Comparison of ENCODE assay signal across 8 cellular contexts in genomic region chr12:50112456-50113218, GRCh38. TPM values are rescaled to one million over a fixed set of nuclear protein-coding genes. Genes with fewer than 3 reads are reported as not detected.
DNase-seq lines count a peak whose midpoint lies in the region; ATAC-seq and TF ChIP-seq lines count a peak whose summit lies in the region.

No MANE protein-coding gene starts in this region.

- H3K9me2 ChIP-seq in GM23248 (ENCODE audit: insufficient read depth), result no peaks in the 10 kb centered on the region
- H3K9me2 ChIP-seq in PC-3 (replicated peaks; ENCODE audit: low read length), result no peaks in the 10 kb centered on the region

- no peak for TF ChIP-seq CTCF in PC-3 (conservative IDR thresholded peaks at IDR 0.05; ENCODE audit: low read depth, low read length)
- no peak for TF ChIP-seq CTCF in colonic mucosa (IDR thresholded peaks at IDR 0.05)

- CTCF ChIA-PET in PC-3 (lab: Charles Lee), result interaction anchor here (0.7 to 1.8 kb wide), 8 partner anchors 11 to 63 kb away, joined by 4 to 22 read pairs (median 8); partner anchors contain the start of genes CERS5 and SMARCD1

- peak overlapping the region; percentile 87 for H4K91ac ChIP-seq in mesenchymal stem cell (ENCODE audit: low read length)

- H3K4me2 ChIP-seq in BLaER1 (peak overlapping the region; percentile 86), GM23248 (ENCODE audit: unreplicated experiment) (peak overlapping the region; percentile 92), PC-3 (ENCODE audit: low read length) (peak overlapping the region; percentile 94), mesenchymal stem cell (ENCODE audit: low read length, poor library complexity, severe bottlenecking) (peak overlapping the region; percentile 67)

- no peaks in the 10 kb centered on the region for H3K27me3 ChIP-seq in BLaER1
- H3K27me3 ChIP-seq in GM23248 (replicated peaks; ENCODE audit: insufficient read depth), result no peaks in the 10 kb centered on the region
- H3K27me3 ChIP-seq in PC-3 (ENCODE audit: low read length), result no peaks in the 10 kb centered on the region
- no peaks in the 10 kb centered on the region for H3K27me3 ChIP-seq in colonic mucosa
- H3K27me3 ChIP-seq in mesenchymal stem cell (ENCODE audit: control insufficient read depth in 1 of 2, insufficient read depth in 1 of 2, low read length in 2 of 2), result no peaks in the 10 kb centered on the region

- H2BK120ac ChIP-seq in mesenchymal stem cell (ENCODE audit: low read depth, low read length), result no peak overlapping the region

- in situ Hi-C loops in GM23248 (cut with MboI), result no loop called here

- H3K79me2 ChIP-seq in GM23248 (ENCODE audit: insufficient read depth) (peaks cover 51% of the 10 kb centered on the region), PC-3 (ENCODE audit: low read length) (peaks cover 50% of the 10 kb centered on the region)

- H2AFZ ChIP-seq in GM23248 (peak overlapping the region; percentile 82), PC-3 (ENCODE audit: low read length) (peak overlapping the region; percentile 80), mesenchymal stem cell (ENCODE audit: low read depth, low read length) (peak overlapping the region; percentile 92)

- H3K4ac ChIP-seq in mesenchymal stem cell (ENCODE audit: low read depth in 1 of 2, low read length in 2 of 2), result peak overlapping the region; percentile 55 to 64

- H4K8ac ChIP-seq in mesenchymal stem cell (ENCODE audit: low read length), result peak overlapping the region; percentile 83

- peak overlapping the region; percentile 91 to 93 for H3K18ac ChIP-seq in mesenchymal stem cell (ENCODE audit: low read depth in 1 of 2, low read length in 2 of 2)

- no peak overlapping the region for H2BK15ac ChIP-seq in mesenchymal stem cell (ENCODE audit: low read depth, poor library complexity, severe bottlenecking)

- peak overlapping the region in 1 of 2 experiments; percentile 65 for H2BK12ac ChIP-seq in mesenchymal stem cell (ENCODE audit: low read length in 2 of 2)

- DNase-seq in GM23248 (no peak), PC-3 (peak; percentile 32), colonic mucosa (peak; percentile 59), mesenchymal stem cell (peak; percentile 75), ureter (ENCODE audit: low spot score) (peak; percentile 66), NCI-H524 treated with DMSO at 0.1 percent for 48 hours (lab: John Stamatoyannopoulos, UW) (no peak)

- H4K20me1 ChIP-seq in BLaER1, result peaks cover 49% of the 10 kb centered on the region
- H4K20me1 ChIP-seq in GM23248 (ENCODE audit: insufficient read depth), result no peaks in the 10 kb centered on the region
- H4K20me1 ChIP-seq in PC-3 (ENCODE audit: low read length), result 0 out of 2 replicates have a peak, but pooled peaks cover 5% of the 10 kb centered on the region

- H3K14ac ChIP-seq in mesenchymal stem cell (ENCODE audit: low read length in 2 of 2), result peak overlapping the region in 1 of 2 experiments; percentile 95

- H3K36me3 ChIP-seq in BLaER1 (peaks cover 33% of the 10 kb centered on the region), GM23248 (ENCODE audit: low read depth) (0 out of 2 replicates have a peak, but pooled peaks cover 6% of the 10 kb centered on the region), PC-3 (ENCODE audit: low read depth, low read length) (peaks cover 2% of the 10 kb centered on the region; the same call in 1 of the 2 replicates), colonic mucosa (no peaks in the 10 kb centered on the region), mesenchymal stem cell (ENCODE audit: control insufficient read depth in 1 of 2, insufficient read depth in 2 of 2, low read depth in 1 of 2, low read length in 2 of 2) (peaks cover 14 to 20% of the 10 kb centered on the region in 2 experiments)

- WGBS in GM23248 (ENCODE audit: low coverage in 1 of 2, low lambda C conversion rate in 2 of 2, missing lambda C conversion rate in 2 of 2), 2 experiments, result 16 to 17% methylated on average over 25 to 26 of the region's 26 CpGs
- 28% methylated on average over 21 of the region's 26 CpGs for WGBS in mesenchymal stem cell

- no peak overlapping the region for H2AK5ac ChIP-seq in mesenchymal stem cell (ENCODE audit: low read length, severe bottlenecking)

- no peak overlapping the region for H3K23ac ChIP-seq in mesenchymal stem cell (ENCODE audit: low read length in 2 of 2)

- peaks cover 7% of the 10 kb centered on the region for H3F3A ChIP-seq in GM23248 (ENCODE audit: insufficient read depth)
- no peaks in the 10 kb centered on the region for H3F3A ChIP-seq in PC-3 (ENCODE audit: low read length, unreplicated experiment)

- H3K27ac ChIP-seq in BLaER1, result peak overlapping the region; percentile 89
- H3K27ac ChIP-seq in GM23248, result peak overlapping the region; percentile 96
- peak overlapping the region; percentile 70 for H3K27ac ChIP-seq in PC-3 (ENCODE audit: low read length)
- peak overlapping the region; percentile 89 for H3K27ac ChIP-seq in colonic mucosa
- H3K27ac ChIP-seq in mesenchymal stem cell (ENCODE audit: low read length, poor library complexity, severe bottlenecking), result peak overlapping the region; percentile 85

- peaks cover 55% of the 10 kb centered on the region for H3K4me1 ChIP-seq in BLaER1
- H3K4me1 ChIP-seq in GM23248 (ENCODE audit: insufficient read depth), result peaks cover 17% of the 10 kb centered on the region
- H3K4me1 ChIP-seq in PC-3 (ENCODE audit: insufficient read depth, low read length), result peaks cover 14% of the 10 kb centered on the region; the same call in 1 of the 2 replicates
- H3K4me1 ChIP-seq in colonic mucosa, result peaks cover 32% of the 10 kb centered on the region
- H3K4me1 ChIP-seq in mesenchymal stem cell (ENCODE audit: control insufficient read depth, insufficient read depth, low read depth, low read length), result peaks cover 32% of the 10 kb centered on the region

- H3K4me3 ChIP-seq in BLaER1 (peak overlapping the region; percentile 99), GM23248 (peak overlapping the region; percentile 93), PC-3 (ENCODE audit: low read length) (peak overlapping the region; percentile 95), colonic mucosa (peak overlapping the region; percentile 73), mesenchymal stem cell (ENCODE audit: insufficient read depth in 1 of 2, low read depth in 1 of 2, low read length in 2 of 2) (peak overlapping the region; percentile 83 to 100)

- H3K9ac ChIP-seq in BLaER1 (peak overlapping the region; percentile 94), GM23248 (peak overlapping the region; percentile 97), PC-3 (ENCODE audit: low read length) (peak overlapping the region; percentile 86), colonic mucosa (ENCODE audit: low read depth in 2 of 2, low read length in 2 of 2) (peak overlapping the region; percentile 96 to 99), mesenchymal stem cell (ENCODE audit: low read length) (peak overlapping the region; percentile 100)

- H3K9me3 ChIP-seq in BLaER1 (no peaks in the 10 kb centered on the region), GM23248 (ENCODE audit: low read depth) (no peaks in the 10 kb centered on the region), PC-3 (ENCODE audit: low read length) (no peaks in the 10 kb centered on the region), colonic mucosa (no peaks in the 10 kb centered on the region), mesenchymal stem cell (ENCODE audit: control insufficient read depth, low read length) (no peaks in the 10 kb centered on the region)

- POLR2A ChIA-PET in PC-3 (lab: Charles Lee; ENCODE audit: unreplicated experiment), result interaction anchor here (0.5 to 1.4 kb wide), 4 partner anchors 28 to 165 kb away, joined by 3 to 29 read pairs (median 3); partner anchors contain the start of genes CERS5 and SMARCD1

- BruUV-seq in PC-3 (replicated peaks; lab: Mats Ljungman, UMichigan), result TSS peak; percentile 44

- H3K79me1 ChIP-seq in mesenchymal stem cell (replicated peaks; ENCODE audit: low read length, poor library complexity, severe bottlenecking), result peaks cover 3% of the 10 kb centered on the region

- intact Hi-C loops in PC-3 (cut with micrococcal nuclease) (loop anchor here (1.0 to 5.0 kb wide), 2 partner anchors 24 to 35 kb away; no protein-coding TSS in a partner anchor), colonic mucosa (cut with DNase I) (no loop called here)

- peak; percentile 11 for ATAC-seq in PC-3
- no peak for ATAC-seq in GM21825 (IDR thresholded peaks at IDR 0.05; ENCODE audit: unreplicated experiment)

- H2BK5ac ChIP-seq in mesenchymal stem cell (ENCODE audit: low read depth, low read length, poor library complexity, severe bottlenecking), result no peak overlapping the region

RNA-seq across cellular contexts. Expression of gene COX14, which starts 0.6 kb away (rescaled TPM):
- total RNA-seq in GM23248 (2014; rRNA removed; shearing (Covaris generic)), result 24.4 and 53.4 TPM in 2 replicates
- polyA plus RNA-seq in GM23248 (2016; fragmentation: Nextera tagmentation; extraction: Ambion mirVana), result 122 and 125 TPM in 2 replicates
- total RNA-seq in PC-3 (2014; rRNA removed) (75.7 and 84.7 TPM in 2 replicates), colonic mucosa (10 to 100 TPM; 74.4 to 86.8 TPM), ureter (58.9 TPM)
- polyA plus RNA-seq in mesenchymal stem cell (2013, experiment 1 of 2), result 143 TPM
- polyA plus RNA-seq in mesenchymal stem cell (2013, experiment 2 of 2), result 147 TPM

RNA-seq across cellular contexts. Expression of gene GPD1, which starts 8.8 kb away (rescaled TPM):
- 0.13 TPM in 1 of 2 replicates, not detected in the other for total RNA-seq in GM23248 (2014; rRNA removed; shearing (Covaris generic))
- polyA plus RNA-seq in GM23248 (2016; fragmentation: Nextera tagmentation; extraction: Ambion mirVana), result not detected in 2 replicates
- total RNA-seq in PC-3 (2014; rRNA removed), result 0.11 and 0.40 TPM in 2 replicates
- 1 to 10 TPM; 2.1 to 3.4 TPM for total RNA-seq in colonic mucosa
- not detected for polyA plus RNA-seq in mesenchymal stem cell (2013, experiment 1 of 2)
- polyA plus RNA-seq in mesenchymal stem cell (2013, experiment 2 of 2), result not detected
- 1.7 TPM for total RNA-seq in ureter

RNA-seq across cellular contexts. Expression of gene SMARCD1, which starts 27.5 kb away (rescaled TPM):
- 41.9 and 48.3 TPM in 2 replicates for total RNA-seq in GM23248 (2014; rRNA removed; shearing (Covaris generic))
- polyA plus RNA-seq in GM23248 (2016; fragmentation: Nextera tagmentation; extraction: Ambion mirVana), result 6.4 and 8.2 TPM in 2 replicates
- total RNA-seq in PC-3 (2014; rRNA removed), result 105 and 109 TPM in 2 replicates
- 10 to 100 TPM; 30.6 to 43.9 TPM for total RNA-seq in colonic mucosa
- polyA plus RNA-seq in mesenchymal stem cell (2013, experiment 1 of 2), result 38.9 TPM
- polyA plus RNA-seq in mesenchymal stem cell (2013, experiment 2 of 2), result 37.6 TPM
- 64.5 TPM for total RNA-seq in ureter

RNA-seq across cellular contexts. Expression of gene CERS5, which starts 54.5 kb away (rescaled TPM):
- total RNA-seq in GM23248 (2014; rRNA removed; shearing (Covaris generic)), result 52.4 and 60.7 TPM in 2 replicates
- 88.7 and 99.2 TPM in 2 replicates for polyA plus RNA-seq in GM23248 (2016; fragmentation: Nextera tagmentation; extraction: Ambion mirVana)
- 24.9 and 29.7 TPM in 2 replicates for total RNA-seq in PC-3 (2014; rRNA removed)
- 10 to 100 TPM; 17.6 to 19.4 TPM for total RNA-seq in colonic mucosa
- 41.5 TPM for polyA plus RNA-seq in mesenchymal stem cell (2013, experiment 1 of 2)
- polyA plus RNA-seq in mesenchymal stem cell (2013, experiment 2 of 2), result 44.3 TPM
- total RNA-seq in ureter, result 55.6 TPM

RNA-seq across cellular contexts. Expression of gene ASIC1, which starts 55.2 kb away (rescaled TPM):
- total RNA-seq in GM23248 (2014; rRNA removed; shearing (Covaris generic)), result 0.13 and 1.9 TPM in 2 replicates
- polyA plus RNA-seq in GM23248 (2016; fragmentation: Nextera tagmentation; extraction: Ambion mirVana), result 0.95 and 1.4 TPM in 2 replicates
- 6.0 and 6.3 TPM in 2 replicates for total RNA-seq in PC-3 (2014; rRNA removed)
- total RNA-seq in colonic mucosa, result 1 to 10 TPM; 1.0 to 1.1 TPM
- 6.4 TPM for polyA plus RNA-seq in mesenchymal stem cell (2013, experiment 1 of 2)
- polyA plus RNA-seq in mesenchymal stem cell (2013, experiment 2 of 2), result 6.0 TPM
- 1.6 TPM for total RNA-seq in ureter

Comparison
In these comparisons a context has a peak if more than half of its experiments do, and no peak if none do; other contexts are left out.
1. DNase-seq: peak in PC-3 (single experiment), colonic mucosa (single experiment), mesenchymal stem cell (single experiment) and ureter (single experiment); none in GM23248 (single experiment) and NCI-H524 treated with DMSO at 0.1 percent for 48 hours (single experiment).
2. Peak in every context shown above with its lines, with median percentiles within 50 percentile points of each other: H3K27ac ChIP-seq, H3K4me2 ChIP-seq, H3K4me3 ChIP-seq, H3K9ac ChIP-seq and H2AFZ ChIP-seq.